ENCODE assay signal across 1 cellular context in genomic region chr11:17403977-17404759, GRCh38.
TF ChIP-seq lines count a peak whose summit lies in the region.

No MANE protein-coding gene starts in this region.

TF ChIP-seq in WTC11, 78 proteins besides CTCF, POLR2A, EP300 and RAD21 (continued from another document):
- TF ChIP-seq ZNF396 (CRISPR knock-in tag; IDR thresholded peaks at IDR 0.05; ENCODE audit: borderline replicate concordance) = no peak
